ENCODE assay signal across 15 cellular contexts in genomic region chr15:84799511-84800187, GRCh38.
"Had no signal": no experiment of that assay in that cellular context is flagged by ENCODE, and none has a peak within 500 bp of the region (broad histone marks: within the 10 kb centered on the region; RNA-seq: fewer than 3 reads in every experiment).

No MANE protein-coding gene starts in this region.

- H3K9me3 ChIP-seq: gastroesophageal sphincter, suprapubic skin had no signal

- H3K4me1 ChIP-seq: parathyroid adenoma had no signal

- H3K27ac ChIP-seq: brain microvascular endothelial cell, gastroesophageal sphincter, parathyroid adenoma, skin epidermis, suprapubic skin had no signal

- DNase-seq: activated CD4-positive, alpha-beta T cell treated with anti-CD3 and anti-CD28 coated beads for 4 hours; activated CD8-positive, alpha-beta memory T cell treated with anti-CD3 and anti-CD28 coated beads, Interleukin-2, amount 50 U/mL, for 4 hours; activated CD8-positive, alpha-beta T cell treated with anti-CD3 and anti-CD28 coated beads for 36 hours; activated naive CD4-positive, alpha-beta T cell; activated naive CD8-positive, alpha-beta T cell treated with anti-CD3 and anti-CD28 coated beads, Interleukin-2, amount 10 ng/mL, durations not matched to agents 7 days and 5 days; brain microvascular endothelial cell; effector memory CD8-positive, alpha-beta T cell; stimulated activated naive CD8-positive, alpha-beta T cell treated with anti-CD3 and anti-CD28 coated beads, Interleukin-15, Interleukin-2, amounts not matched to agents 100 U/mL and 50 U/mL, for 24 hours; T-helper 2 cell; trophoblast cell had no signal

- ATAC-seq: activated CD8-positive, alpha-beta T cell treated with anti-CD3 and anti-CD28 coated beads for 36 hours; effector memory CD8-positive, alpha-beta T cell; gastroesophageal sphincter; stimulated activated naive CD8-positive, alpha-beta T cell treated with anti-CD3 and anti-CD28 coated beads, Interleukin-15, Interleukin-2, amounts not matched to agents 100 U/mL and 50 U/mL, for 24 hours had no signal

- H3K4me3 ChIP-seq: gastroesophageal sphincter, lung, skin epidermis, suprapubic skin had no signal

- H3K27me3 ChIP-seq: brain microvascular endothelial cell, gastroesophageal sphincter, suprapubic skin had no signal
